ENCODE assay signal across 10 cellular contexts in the genomic region with DNA sequence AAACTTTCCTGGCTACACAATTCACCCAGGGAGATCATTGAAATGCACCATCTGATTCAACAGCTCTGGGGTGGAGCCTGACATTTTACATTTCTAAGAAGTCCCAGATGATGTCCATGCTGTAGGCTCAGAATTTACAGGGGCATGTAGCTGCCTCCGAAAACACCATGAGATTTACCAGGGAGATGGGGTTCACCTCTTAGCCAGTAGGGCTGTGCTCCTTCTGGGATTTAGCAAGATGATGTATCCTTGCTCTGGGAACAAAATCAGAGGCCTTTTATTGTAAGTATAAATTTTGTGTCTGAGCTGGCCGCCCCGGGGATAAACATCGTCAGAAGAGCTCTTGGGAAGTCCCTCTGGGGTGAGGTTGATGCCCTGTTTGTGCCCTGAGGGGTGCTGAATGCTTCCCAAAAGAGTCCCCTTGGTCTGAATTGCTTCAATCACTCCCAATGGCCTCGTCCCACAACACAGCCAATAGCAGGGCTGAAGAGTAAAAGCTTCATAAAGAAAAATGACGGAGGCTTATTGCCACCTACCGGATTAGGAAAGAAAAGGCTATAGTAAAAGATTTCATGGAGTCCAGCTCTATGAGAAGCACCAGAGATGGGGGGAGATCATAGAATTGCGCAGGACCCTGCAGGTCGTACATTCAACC. TPM values are rescaled to one million over a fixed set of nuclear protein-coding genes. Genes with fewer than 3 reads are reported as not detected.
A peak's percentile ranks its signal among the peaks of the same experiment; 100 is the strongest.
DNase-seq lines count a peak whose midpoint lies in the region; ATAC-seq, FAIRE-seq and TF ChIP-seq lines count a peak whose summit lies in the region.
"Had no signal": no experiment of that assay in that cellular context is flagged by ENCODE, and none has a peak within 500 bp of the region (broad histone marks: within the 10 kb centered on the region; RNA-seq: fewer than 3 reads in every experiment).

No MANE protein-coding gene starts in this region.

- H3K9me3 ChIP-seq in mucosa of descending colon (no peaks in the 10 kb centered on the region), upper lobe of left lung (no peaks in the 10 kb centered on the region)

- in situ Hi-C loops in astrocyte of the spinal cord (cut with HindIII; ENCODE audit: low sequenced_read_pairs), result no loop called here

- no peak for TF ChIP-seq POLR2A in upper lobe of left lung (IDR thresholded peaks at IDR 0.05)

- H3K4me3 ChIP-seq in astrocyte of the spinal cord (ENCODE audit: low read depth, low read length) (no peak overlapping the region), mucosa of descending colon (no peak overlapping the region), upper lobe of left lung (no peak overlapping the region)
- H3K4me3 ChIP-seq: BLaER1 treated with 17β-estradiol and CSF1 and Interleukin-3, amounts not matched to agents 10 nM and 100 nM had no signal

- peak; percentile 20 for ATAC-seq in mucosa of descending colon
- ATAC-seq in upper lobe of left lung (ENCODE audit: low FRiP score in 2 of 2), result no peak

- intact Hi-C loops in mucosa of descending colon (cut with DNase I, micrococcal nuclease), result no loop called here

- peak; percentile 17 for TF ChIP-seq CTCF in astrocyte of the spinal cord (IDR thresholded peaks at IDR 0.05; ENCODE audit: low read depth, low read length)
- no peak for TF ChIP-seq CTCF in mucosa of descending colon (IDR thresholded peaks at IDR 0.05)
- peak in 2 of 6 experiments; percentile 4 to 14 for TF ChIP-seq CTCF in upper lobe of left lung (IDR thresholded peaks at IDR 0.05)

- H3K4me1 ChIP-seq in mucosa of descending colon (ENCODE audit: low read depth) (no peaks in the 10 kb centered on the region), upper lobe of left lung (peaks cover 0 to 3% (median 0%) of the 10 kb centered on the region in 4 donors)

- FAIRE-seq in GM19239 (lab: Jason Lieb, UNC), result no peak

- H3K27ac ChIP-seq in upper lobe of left lung, result no peak overlapping the region
- H3K27ac ChIP-seq: BLaER1 treated with 17β-estradiol and CSF1 and Interleukin-3, amounts not matched to agents 10 nM and 100 nM had no signal

- no peaks in the 10 kb centered on the region for H3K36me3 ChIP-seq in mucosa of descending colon (ENCODE audit: low read depth)
- no peaks in the 10 kb centered on the region for H3K36me3 ChIP-seq in upper lobe of left lung
- H3K36me3 ChIP-seq: BLaER1 treated with 17β-estradiol and CSF1 and Interleukin-3, amounts not matched to agents 10 nM and 100 nM had no signal

- DNase-seq in NCI-H2196 (lab: John Stamatoyannopoulos, UW; ENCODE audit: unreplicated experiment), result peak; percentile 20
- no peak for DNase-seq in NCI-H2196 treated with DMSO at 0.1 percent for 48 hours (lab: John Stamatoyannopoulos, UW; ENCODE audit: unreplicated experiment)
- peak; percentile 15 for DNase-seq in NCI-H146 treated with DMSO at 0.1 percent for 48 hours (lab: John Stamatoyannopoulos, UW; ENCODE audit: unreplicated experiment)
- peak; percentile 16 for DNase-seq in astrocyte of the spinal cord (ENCODE audit: low read depth, low spot score)
- DNase-seq in mucosa of descending colon, result no peak
- DNase-seq in GM19239 (ENCODE audit: insufficient read length, low spot score), result no peak
- DNase-seq in upper lobe of left lung, result no peak
- DNase-seq in SKM-1 (lab: John Stamatoyannopoulos, UW; ENCODE audit: unreplicated experiment), result no peak
- DNase-seq: activated B cell treated with CpG ODN at 0.5 μM for 24 hours had no signal

- no peak for TF ChIP-seq EP300 in upper lobe of left lung (IDR thresholded peaks at IDR 0.05)

- no peaks in the 10 kb centered on the region for H3K27me3 ChIP-seq in upper lobe of left lung
- H3K27me3 ChIP-seq: BLaER1 treated with 17β-estradiol and CSF1 and Interleukin-3, amounts not matched to agents 10 nM and 100 nM had no signal

- 52 to 57% methylated on average over 8 to 9 of the region's 9 CpGs for WGBS in upper lobe of left lung, 2 donors

RNA-seq across cellular contexts. Expression of a gene that starts 33.4 kb away (rescaled TPM):
- total RNA-seq in mucosa of descending colon (10 to 100 TPM; 70.9 to 88.5 (median 78.9) TPM), upper lobe of left lung (100 to 1,000 TPM in 1 of 6 donors, 10 to 100 TPM in 5; 31.4 to 111 (median 74.4) TPM)

Comparison
In these comparisons a context has a peak if more than half of its experiments do, and no peak if none do; other contexts are left out.
1. DNase-seq: peak in NCI-H2196 (single experiment), NCI-H146 treated with DMSO at 0.1 percent for 48 hours (single experiment) and astrocyte of the spinal cord (single experiment); none in NCI-H2196 treated with DMSO at 0.1 percent for 48 hours (single experiment), mucosa of descending colon (0 of 3), GM19239 (single experiment), upper lobe of left lung (0 of 2) and SKM-1 (single experiment).